Comparison of ENCODE assay signal across 20 cellular contexts in the genomic region with DNA sequence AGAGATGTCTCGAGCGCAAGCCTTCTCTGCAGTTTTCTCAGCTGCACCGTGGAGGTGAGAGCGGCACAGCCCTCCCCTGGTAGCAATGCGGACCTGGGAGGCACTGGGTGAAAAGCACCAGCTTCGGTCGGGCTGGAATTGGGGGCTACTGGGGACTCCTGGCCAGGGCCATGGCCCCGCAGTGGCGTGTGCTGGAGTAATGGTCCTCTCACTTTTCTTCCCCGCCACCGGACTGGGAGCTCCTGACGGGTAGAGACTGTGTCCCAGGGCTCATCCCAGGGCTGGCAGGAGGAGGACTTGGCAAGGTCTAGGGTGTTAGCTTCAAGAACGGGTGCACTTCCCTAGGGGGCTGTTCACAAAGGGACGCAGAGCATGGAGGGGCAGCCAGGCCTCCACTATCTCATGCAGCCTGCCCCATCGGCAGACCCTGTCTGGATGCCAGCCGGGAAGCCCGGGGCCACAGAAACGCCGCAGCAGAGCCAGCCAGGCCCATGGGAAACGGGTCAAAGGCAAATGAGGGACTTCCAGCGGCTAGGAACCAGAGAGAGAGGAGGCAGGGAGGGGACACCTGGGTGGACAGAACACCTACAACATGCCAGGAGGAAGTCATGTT.
DNase-seq lines count a peak whose midpoint lies in the region; ATAC-seq and TF ChIP-seq lines count a peak whose summit lies in the region.
"Had no signal": no experiment of that assay in that cellular context is flagged by ENCODE, and none has a peak within 500 bp of the region (broad histone marks: within the 10 kb centered on the region; RNA-seq: fewer than 3 reads in every experiment).

No MANE protein-coding gene starts in this region.

- no peaks in the 10 kb centered on the region for H3K36me3 ChIP-seq in GM23338 (ENCODE audit: insufficient read depth)
- H3K36me3 ChIP-seq in endodermal cell (ENCODE audit: control insufficient read depth, insufficient read depth, low read length) = no peaks in the 10 kb centered on the region
- no peaks in the 10 kb centered on the region for H3K36me3 ChIP-seq in osteoblast (ENCODE audit: insufficient read depth, low read length)
- H3K36me3 ChIP-seq: BE2C had no signal

- peak; percentile 33 for DNase-seq in activated CD4-positive, alpha-beta T cell treated with anti-CD3 and anti-CD28 coated beads, Interleukin-2, amount 10 ng/mL, durations not matched to agents 24 days and 14 days
- no peak for DNase-seq in activated CD4-positive, alpha-beta T cell treated with anti-CD3 and anti-CD28 coated beads for 1 hour
- DNase-seq in GM23338 (ENCODE audit: low spot score) (no peak), endodermal cell (peak; percentile 31), posterior vena cava (ENCODE audit: low spot score) (peak; percentile 60), osteoblast (ENCODE audit: insufficient read length, low spot score, missing footprints) (no peak)
- no peak for DNase-seq in activated naive CD4-positive, alpha-beta T cell (lab: John Stamatoyannopoulos, UW)
- DNase-seq: AML-193; BE2C; C1 segment of cervical spinal cord; Calu3; CD4-positive, alpha-beta memory T cell; COR-L47; DND-41; GM23248; H7; HCEC 1CT had no signal

- H3K27ac Mint-ChIP-seq in activated CD4-positive, alpha-beta T cell treated with anti-CD3 and anti-CD28 coated beads, Interleukin-2, amount 10 ng/mL, durations not matched to agents 24 days and 14 days = no peak overlapping the region
- no peak overlapping the region for H3K27ac Mint-ChIP-seq in GM23338
- no peak overlapping the region for H3K27ac Mint-ChIP-seq in endodermal cell
- H3K27ac Mint-ChIP-seq: CD4-positive, alpha-beta memory T cell had no signal

- no peaks in the 10 kb centered on the region for H3K36me3 Mint-ChIP-seq in activated CD4-positive, alpha-beta T cell treated with anti-CD3 and anti-CD28 coated beads, Interleukin-2, amount 10 ng/mL, durations not matched to agents 24 days and 14 days (ENCODE audit: low read depth)
- no peaks in the 10 kb centered on the region for H3K36me3 Mint-ChIP-seq in GM23338 (ENCODE audit: low read depth)
- H3K36me3 Mint-ChIP-seq in endodermal cell (ENCODE audit: low read depth) = no peaks in the 10 kb centered on the region
- H3K36me3 Mint-ChIP-seq: CD4-positive, alpha-beta memory T cell had no signal

- no peak for ATAC-seq in GM23338
- no peak for ATAC-seq in GM18907 (IDR thresholded peaks at IDR 0.05; ENCODE audit: unreplicated experiment)
- ATAC-seq: GM12878 had no signal

- peak overlapping the region; percentile 72; the same call in 1 of the 2 replicates for H2AFZ ChIP-seq in GM23338
- H2AFZ ChIP-seq in osteoblast (ENCODE audit: low read length) = no peak overlapping the region
- H2AFZ ChIP-seq: GM23248 had no signal

- no peak overlapping the region for H3K4me3 Mint-ChIP-seq in activated CD4-positive, alpha-beta T cell treated with anti-CD3 and anti-CD28 coated beads, Interleukin-2, amount 10 ng/mL, durations not matched to agents 24 days and 14 days
- H3K4me3 Mint-ChIP-seq in GM23338 (no peak overlapping the region), endodermal cell (no peak overlapping the region)
- H3K4me3 Mint-ChIP-seq: CD4-positive, alpha-beta memory T cell had no signal

- H3K79me2 ChIP-seq in GM23338 (replicated peaks; ENCODE audit: insufficient read depth) (no peaks in the 10 kb centered on the region), osteoblast (ENCODE audit: insufficient read depth, low read length) (no peaks in the 10 kb centered on the region)

- H3K4me3 ChIP-seq in GM23338 = no peak overlapping the region
- no peak overlapping the region for H3K4me3 ChIP-seq in endodermal cell (ENCODE audit: low read length)
- no peak overlapping the region for H3K4me3 ChIP-seq in osteoblast (ENCODE audit: insufficient read depth, low read length)
- H3K4me3 ChIP-seq: GM12878, GM23248 had no signal

- H3K9me3 ChIP-seq in endodermal cell (ENCODE audit: control insufficient read depth, low read length) = no peaks in the 10 kb centered on the region
- H3K9me3 ChIP-seq in osteoblast (ENCODE audit: low read depth, low read length) = no peaks in the 10 kb centered on the region
- H3K9me3 ChIP-seq: BE2C had no signal

- H3K9me3 Mint-ChIP-seq in activated CD4-positive, alpha-beta T cell treated with anti-CD3 and anti-CD28 coated beads, Interleukin-2, amount 10 ng/mL, durations not matched to agents 24 days and 14 days = no peaks in the 10 kb centered on the region
- H3K9me3 Mint-ChIP-seq in GM23338 (no peaks in the 10 kb centered on the region; the same call in 2 of the 3 replicates), endodermal cell (peaks cover 3% of the 10 kb centered on the region)

- H4K20me1 ChIP-seq in GM23338 (replicated peaks; ENCODE audit: insufficient read depth) = no peaks in the 10 kb centered on the region
- no peaks in the 10 kb centered on the region for H4K20me1 ChIP-seq in osteoblast (ENCODE audit: insufficient read depth, low read length)

- H3F3A ChIP-seq in GM23338 (replicated peaks; ENCODE audit: low read depth) = no peaks in the 10 kb centered on the region

- H3K4me1 ChIP-seq in GM23338 (ENCODE audit: insufficient read depth) (no peaks in the 10 kb centered on the region), endodermal cell (ENCODE audit: control insufficient read depth, insufficient read depth, low read length) (no peaks in the 10 kb centered on the region), osteoblast (ENCODE audit: insufficient read depth, low read length) (no peaks in the 10 kb centered on the region)
- H3K4me1 ChIP-seq: BE2C had no signal

- intact Hi-C loops in activated CD4-positive, alpha-beta T cell treated with anti-CD3 and anti-CD28 coated beads, Interleukin-2, amount 10 ng/mL, durations not matched to agents 24 days and 14 days (cut with micrococcal nuclease) = no loop called here
- intact Hi-C loops in posterior vena cava (cut with DNase I) = no loop called here

- peaks cover 6% of the 10 kb centered on the region for H3K27me3 Mint-ChIP-seq in activated CD4-positive, alpha-beta T cell treated with anti-CD3 and anti-CD28 coated beads, Interleukin-2, amount 10 ng/mL, durations not matched to agents 24 days and 14 days
- peaks cover 8% of the 10 kb centered on the region for H3K27me3 Mint-ChIP-seq in GM23338 (ENCODE audit: insufficient read depth, low read depth, poor library complexity)
- H3K27me3 Mint-ChIP-seq in endodermal cell (ENCODE audit: insufficient read depth) = peaks cover 5% of the 10 kb centered on the region

- H3K4me1 Mint-ChIP-seq in activated CD4-positive, alpha-beta T cell treated with anti-CD3 and anti-CD28 coated beads, Interleukin-2, amount 10 ng/mL, durations not matched to agents 24 days and 14 days = no peaks in the 10 kb centered on the region
- H3K4me1 Mint-ChIP-seq in GM23338 = no peaks in the 10 kb centered on the region; the same call in 2 of the 3 replicates
- H3K4me1 Mint-ChIP-seq in endodermal cell = no peaks in the 10 kb centered on the region
- H3K4me1 Mint-ChIP-seq: CD4-positive, alpha-beta memory T cell had no signal

- no peaks in the 10 kb centered on the region for H3K9me2 ChIP-seq in GM23338 (ENCODE audit: insufficient read depth)

- 93 to 94% methylated on average over 20 to 21 of the region's 21 CpGs for whole genome bisulfite sequencing in endodermal cell (ENCODE audit: insufficient coverage in 1 of 2, insufficient read length in 1 of 2), 2 experiments

- TF ChIP-seq CTCF in GM23338 (conservative IDR thresholded peaks at IDR 0.05; ENCODE audit: low read depth in 2 of 2) = no peak
- TF ChIP-seq CTCF in endodermal cell (conservative IDR thresholded peaks at IDR 0.05) = no peak
- no peak for TF ChIP-seq CTCF in osteoblast (IDR thresholded peaks at IDR 0.05; ENCODE audit: extremely low read depth, low read depth, low read length)

- H3K4me2 ChIP-seq in GM23338 = no peak overlapping the region
- no peak overlapping the region for H3K4me2 ChIP-seq in osteoblast (ENCODE audit: insufficient read depth, low read length)

- no peak overlapping the region for H3K9ac ChIP-seq in endodermal cell (ENCODE audit: extremely low read depth, low read length, poor library complexity, severe bottlenecking)
- H3K9ac ChIP-seq: GM23248 had no signal

- H3K27me3 ChIP-seq in GM23338 (ENCODE audit: insufficient read depth) = no peaks in the 10 kb centered on the region
- H3K27me3 ChIP-seq in endodermal cell (ENCODE audit: control insufficient read depth, insufficient read depth, low read length, poor library complexity, severe bottlenecking) = no peaks in the 10 kb centered on the region
- H3K27me3 ChIP-seq in osteoblast (ENCODE audit: insufficient read depth, low read length) = peaks cover 15% of the 10 kb centered on the region
- H3K27me3 ChIP-seq: BE2C had no signal

- H3K27ac ChIP-seq in GM23338 (ENCODE audit: low read depth) (no peak overlapping the region), endodermal cell (ENCODE audit: low read depth, low read length) (no peak overlapping the region), osteoblast (ENCODE audit: low read depth, low read length) (no peak overlapping the region)
- H3K27ac ChIP-seq: 22Rv1, GM23248 had no signal

TF ChIP-seq in GM23338, 12 proteins besides CTCF, POLR2A, EP300 and RAD21 (continues in another document):
- TF ChIP-seq ZNF114 (CRISPR knock-in tag; IDR thresholded peaks at IDR 0.05) (no peak), POLR2AphosphoS5 (IDR thresholded peaks at IDR 0.05; ENCODE audit: low read depth) (no peak), ZNF331 (CRISPR knock-in tag; IDR thresholded peaks at IDR 0.05; ENCODE audit: low read depth) (no peak)

Comparison
In these comparisons a context has a peak if more than half of its experiments do, and no peak if none do; other contexts are left out.
1. DNase-seq: peak in activated CD4-positive, alpha-beta T cell treated with anti-CD3 and anti-CD28 coated beads, Interleukin-2, amount 10 ng/mL, durations not matched to agents 24 days and 14 days (single experiment), endodermal cell (single experiment) and posterior vena cava (single experiment); none in activated CD4-positive, alpha-beta T cell treated with anti-CD3 and anti-CD28 coated beads for 1 hour (single experiment), GM23338 (single experiment), osteoblast (single experiment) and activated naive CD4-positive, alpha-beta T cell (0 of 4).